Comparison of ENCODE assay signal across 8 cellular contexts in the genomic region with DNA sequence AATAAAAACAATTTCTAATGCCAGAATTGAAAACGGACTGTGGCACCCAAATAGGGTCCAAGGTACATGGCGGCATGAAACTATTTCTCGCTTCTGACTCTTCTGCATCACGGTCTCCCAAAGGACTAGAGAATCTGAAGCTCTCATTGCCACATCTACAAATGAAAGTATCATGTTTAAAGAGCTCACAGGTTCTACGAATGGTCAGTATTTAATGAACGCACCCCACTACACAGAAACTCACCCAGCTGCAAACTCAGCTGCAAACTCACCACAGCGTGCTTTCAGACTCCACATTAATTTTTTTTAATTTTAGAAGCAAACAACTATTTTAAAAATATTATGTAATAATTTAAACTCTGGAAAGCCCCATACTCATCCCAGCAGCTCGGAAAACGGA. TPM values are rescaled to one million over a fixed set of nuclear protein-coding genes. Genes with fewer than 3 reads are reported as not detected.
DNase-seq lines count a peak whose midpoint lies in the region; ATAC-seq and TF ChIP-seq lines count a peak whose summit lies in the region.

No MANE protein-coding gene starts in this region.

- peaks cover 54 to 87% (median 72%) of the 10 kb centered on the region in 7 donors for H3K4me1 Mint-ChIP-seq in naive thymus-derived CD4-positive, alpha-beta T cell

- peak overlapping the region; percentile 76 for H3K4me3 ChIP-seq in MM.1S (ENCODE audit: low read length)
- H3K4me3 ChIP-seq in naive thymus-derived CD4-positive, alpha-beta T cell (ENCODE audit: low read length), result peak overlapping the region; percentile 88

- DNase-seq in NCI-H2107 treated with DMSO at 0.1 percent for 48 hours (lab: John Stamatoyannopoulos, UW; ENCODE audit: unreplicated experiment) (peak; percentile 44), NCI-H2107 (lab: John Stamatoyannopoulos, UW) (no peak), MM.1S (peak; percentile 39), SKM-1 treated with dmso at 0.1 percent for 144 hours (lab: John Stamatoyannopoulos, UW; ENCODE audit: unreplicated experiment) (no peak)
- no peak for DNase-seq in naive thymus-derived CD4-positive, alpha-beta T cell
- no peak for DNase-seq in stimulated activated CD4-positive, alpha-beta T cell treated with anti-CD3 and anti-CD28 coated beads, Interleukin-4, amount 100 ng/mL, for 4 hours

- peak overlapping the region; percentile 84 for H2AFZ ChIP-seq in MM.1S (ENCODE audit: low read length)

- peak overlapping the region; percentile 58 for H3K4me2 ChIP-seq in MM.1S (ENCODE audit: low read depth, low read length)

- peaks cover 25% of the 10 kb centered on the region for H3F3A ChIP-seq in MM.1S (ENCODE audit: insufficient read depth, low read length)

- no peaks in the 10 kb centered on the region for H3K36me3 ChIP-seq in MM.1S (replicated peaks; ENCODE audit: insufficient read depth, low read length)
- H3K36me3 ChIP-seq in naive thymus-derived CD4-positive, alpha-beta T cell (ENCODE audit: control insufficient read depth in 2 of 3, insufficient read depth in 3 of 3, low read length in 3 of 3), result peaks cover 0 to 5% (median 0%) of the 10 kb centered on the region in 3 experiments

- TF ChIP-seq CTCF in MM.1S (IDR thresholded peaks at IDR 0.05; ENCODE audit: low read length), result no peak

- peaks cover 89% of the 10 kb centered on the region for H3K79me2 ChIP-seq in MM.1S (ENCODE audit: low read length)

- H3K9me3 ChIP-seq in MM.1S (replicated peaks; ENCODE audit: insufficient read depth, low read length), result no peaks in the 10 kb centered on the region
- no peaks in the 10 kb centered on the region for H3K9me3 ChIP-seq in naive thymus-derived CD4-positive, alpha-beta T cell (ENCODE audit: control insufficient read depth in 2 of 3, low read length in 3 of 3)

- POLR2A ChIA-PET in naive thymus-derived CD4-positive, alpha-beta T cell (lab: Charles Lee), result interaction anchor here (1.1 to 4.9 kb wide), 6 partner anchors 11 to 122 kb away, joined by 3 to 64 read pairs (median 10); partner anchors contain the start of genes NIFK and RNU4ATAC

- peaks cover 3% of the 10 kb centered on the region; the same call in 1 of the 2 replicates for H4K20me1 ChIP-seq in MM.1S (ENCODE audit: insufficient read depth, low read length)

- peak overlapping the region; percentile 92; the same call in 1 of the 2 replicates for H3K27ac ChIP-seq in MM.1S (ENCODE audit: low read length)
- peak overlapping the region; percentile 90 for H3K27ac ChIP-seq in cingulate gyrus (ENCODE audit: low read depth, low read length)
- peak overlapping the region; percentile 90 for H3K27ac ChIP-seq in naive thymus-derived CD4-positive, alpha-beta T cell (ENCODE audit: low read depth, low read length)

- no peaks in the 10 kb centered on the region for H3K9me2 ChIP-seq in MM.1S (replicated peaks; ENCODE audit: insufficient read depth, low read length)

- peak overlapping the region; percentile 92 to 99 (median 99) for H3K27ac Mint-ChIP-seq in naive thymus-derived CD4-positive, alpha-beta T cell

- peak overlapping the region; percentile 93; the same call in 1 of the 2 replicates for H3K9ac ChIP-seq in MM.1S (ENCODE audit: low read length)

- H3K27me3 ChIP-seq in MM.1S (replicated peaks; ENCODE audit: insufficient read depth, low read length), result no peaks in the 10 kb centered on the region
- no peaks in the 10 kb centered on the region for H3K27me3 ChIP-seq in naive thymus-derived CD4-positive, alpha-beta T cell (ENCODE audit: control insufficient read depth in 2 of 2, insufficient read depth in 2 of 2, low read length in 2 of 2)

- CTCF ChIA-PET in naive thymus-derived CD4-positive, alpha-beta T cell (lab: Charles Lee), result interaction anchor here (0.6 to 1.4 kb wide), 3 partner anchors 20 to 118 kb away, joined by 3 to 6 read pairs (median 3); partner anchors contain the start of gene RNU4ATAC

- H3K27me3 Mint-ChIP-seq in naive thymus-derived CD4-positive, alpha-beta T cell, result peaks cover 0 to 2% (median 0%) of the 10 kb centered on the region in 5 donors

- no peak for ATAC-seq in naive thymus-derived CD4-positive, alpha-beta T cell
- ATAC-seq in GM21786 (IDR thresholded peaks at IDR 0.05; ENCODE audit: unreplicated experiment), result no peak

- peaks cover 0 to 19% (median 7%) of the 10 kb centered on the region in 5 donors for H3K36me3 Mint-ChIP-seq in naive thymus-derived CD4-positive, alpha-beta T cell

- H3K9me3 Mint-ChIP-seq in naive thymus-derived CD4-positive, alpha-beta T cell, result peaks cover 0 to 8% (median 0%) of the 10 kb centered on the region in 11 donors

- peaks cover 9% of the 10 kb centered on the region; the same call in 1 of the 2 replicates for H3K4me1 ChIP-seq in MM.1S (ENCODE audit: low read length)
- peaks cover 10 to 11% of the 10 kb centered on the region in 2 donors for H3K4me1 ChIP-seq in naive thymus-derived CD4-positive, alpha-beta T cell (ENCODE audit: control insufficient read depth in 2 of 2, insufficient read depth in 2 of 2, low read length in 2 of 2)

- H3K4me3 Mint-ChIP-seq in naive thymus-derived CD4-positive, alpha-beta T cell, result peak overlapping the region; percentile 92 to 100 (median 98)

- intact Hi-C loops in naive thymus-derived CD4-positive, alpha-beta T cell (cut with micrococcal nuclease), result loop anchor here (1.0 to 10.0 kb wide), 5 partner anchors 14 to 1951 kb away; no protein-coding TSS in a partner anchor

RNA-seq across cellular contexts. Expression of gene CLASP1, which starts 1.1 kb away (rescaled TPM):
- total RNA-seq in naive thymus-derived CD4-positive, alpha-beta T cell, result 10 to 100 TPM; 58.8 to 76.3 (median 62.7) TPM
- polyA plus RNA-seq in naive thymus-derived CD4-positive, alpha-beta T cell, result 10 to 100 TPM; 13.8 to 16.1 TPM

Comparison
In these comparisons a context has a peak if more than half of its experiments do, and no peak if none do; other contexts are left out.
1. DNase-seq: peak in NCI-H2107 treated with DMSO at 0.1 percent for 48 hours (single experiment) and MM.1S (single experiment); none in NCI-H2107 (single experiment), naive thymus-derived CD4-positive, alpha-beta T cell (0 of 9), SKM-1 treated with dmso at 0.1 percent for 144 hours (single experiment) and stimulated activated CD4-positive, alpha-beta T cell treated with anti-CD3 and anti-CD28 coated beads, Interleukin-4, amount 100 ng/mL, for 4 hours (0 of 2).
2. Peak in every context shown above with its lines, with median percentiles within 50 percentile points of each other: H3K27ac ChIP-seq.